In the genomic region with DNA sequence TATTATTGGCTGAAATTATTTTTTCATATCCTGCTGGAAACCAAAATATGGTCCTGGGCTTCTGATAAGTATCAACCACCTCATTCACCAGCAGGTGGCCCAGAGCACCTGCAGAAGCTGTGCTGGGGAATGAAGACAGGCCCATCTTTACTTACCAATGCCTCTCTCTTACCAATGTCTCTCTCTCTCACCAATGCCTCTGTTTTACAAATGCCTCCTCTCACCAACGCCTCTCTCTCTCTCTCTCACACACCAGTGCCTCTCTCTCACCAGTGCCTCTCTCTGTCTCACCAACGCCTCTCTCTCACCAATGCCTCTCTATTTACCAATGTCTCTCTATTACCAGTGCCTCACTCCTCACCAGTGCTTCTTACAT, we compare ENCODE assay signal across 8 cellular contexts. TPM values are rescaled to one million over a fixed set of nuclear protein-coding genes. Genes with fewer than 3 reads are reported as not detected.
DNase-seq lines count a peak whose midpoint lies in the region; ATAC-seq and FAIRE-seq lines count a peak whose summit lies in the region.

No MANE protein-coding gene starts in this region.

- DNase-seq in NCI-H748 (lab: John Stamatoyannopoulos, UW; ENCODE audit: unreplicated experiment) (peak; percentile 37), NCI-H748 treated with DMSO at 0.1 percent for 48 hours (lab: John Stamatoyannopoulos, UW) (no peak), D341Med (ENCODE audit: low spot score) (no peak), urothelium cell line (ENCODE audit: low spot score) (no peak)
- DNase-seq in activated CD8-positive, alpha-beta memory T cell treated with anti-CD3 and anti-CD28 coated beads, Interleukin-2, amount 50 U/mL, for 1 hour (ENCODE audit: extremely low read depth): peak; percentile 17
- peak; percentile 33 to 84 (median 64) for DNase-seq in naive thymus-derived CD8-positive, alpha-beta T cell

- peak; percentile 65 to 67 for ATAC-seq in naive thymus-derived CD8-positive, alpha-beta T cell
- ATAC-seq in HG02885 (IDR thresholded peaks at IDR 0.05; ENCODE audit: poor library complexity, unreplicated experiment): no peak

- peaks cover 0 to 15% (median 7%) of the 10 kb centered on the region in 3 donors for H3K4me1 Mint-ChIP-seq in IgD-negative memory B cell
- H3K4me1 Mint-ChIP-seq in naive thymus-derived CD8-positive, alpha-beta T cell: peaks cover 38 to 58% (median 51%) of the 10 kb centered on the region in 4 donors

- H3K36me3 Mint-ChIP-seq in IgD-negative memory B cell: no peaks in the 10 kb centered on the region
- peaks cover 0 to 4% (median 3%) of the 10 kb centered on the region in 3 donors for H3K36me3 Mint-ChIP-seq in naive thymus-derived CD8-positive, alpha-beta T cell

- peak overlapping the region in 3 of 4 donors; percentile 21 to 61 (median 34) for H3K4me3 Mint-ChIP-seq in IgD-negative memory B cell
- peak overlapping the region; percentile 81 to 100 (median 84) for H3K4me3 Mint-ChIP-seq in naive thymus-derived CD8-positive, alpha-beta T cell

- peak overlapping the region in 1 of 3 donors; percentile 42 for H3K27ac Mint-ChIP-seq in IgD-negative memory B cell
- H3K27ac Mint-ChIP-seq in naive thymus-derived CD8-positive, alpha-beta T cell: peak overlapping the region; percentile 47 to 99 (median 92)

- no peak for FAIRE-seq in urothelium cell line (lab: Jason Lieb, UNC)

- peaks cover 47% of the 10 kb centered on the region for H3K27me3 Mint-ChIP-seq in IgD-negative memory B cell
- peaks cover 0 to 11% (median 0%) of the 10 kb centered on the region in 5 donors for H3K27me3 Mint-ChIP-seq in naive thymus-derived CD8-positive, alpha-beta T cell

- POLR2A ChIA-PET in naive thymus-derived CD8-positive, alpha-beta T cell (lab: Charles Lee): interaction anchor here (0.6 to 14.4 kb wide), 11 partner anchors 9 to 142 kb away, joined by 3 to 944 read pairs (median 22); partner anchors contain the start of genes MRPS5, ZNF2 and ZNF514

- no peaks in the 10 kb centered on the region for H3K9me3 Mint-ChIP-seq in IgD-negative memory B cell
- no peaks in the 10 kb centered on the region for H3K9me3 Mint-ChIP-seq in naive thymus-derived CD8-positive, alpha-beta T cell

RNA-seq across cellular contexts. Expression of gene MAL, which starts 2.3 kb away (rescaled TPM):
- 10.2 TPM for polyA plus RNA-seq in IgD-negative memory B cell
- 100 to 1,000 TPM; 116 to 117 TPM for total RNA-seq in naive thymus-derived CD8-positive, alpha-beta T cell
- polyA plus RNA-seq in naive thymus-derived CD8-positive, alpha-beta T cell: 100 to 1,000 TPM; 158 to 284 (median 273) TPM

Comparison
In these comparisons a context has a peak if more than half of its experiments do, and no peak if none do; other contexts are left out.
1. DNase-seq: peak in NCI-H748 (single experiment), activated CD8-positive, alpha-beta memory T cell treated with anti-CD3 and anti-CD28 coated beads, Interleukin-2, amount 50 U/mL, for 1 hour (single experiment) and naive thymus-derived CD8-positive, alpha-beta T cell (10 of 10); none in NCI-H748 treated with DMSO at 0.1 percent for 48 hours (single experiment), D341Med (single experiment) and urothelium cell line (single experiment).
2. RNA of gene MAL, which starts 2.3 kb away (polyA plus RNA-seq): 158 to 284 TPM in naive thymus-derived CD8-positive, alpha-beta T cell; 10.2 TPM in IgD-negative memory B cell (single experiment); every median in the first group is over 10 times any median in the second.